Comparison of ENCODE assay signal across 23 cellular contexts in genomic region chr18:71583291-71583690, GRCh38.
"Had no signal": no experiment of that assay in that cellular context is flagged by ENCODE, and none has a peak within 500 bp of the region (broad histone marks: within the 10 kb centered on the region; RNA-seq: fewer than 3 reads in every experiment).

No MANE protein-coding gene starts in this region.

- H3K27ac ChIP-seq: adrenal gland, ascending aorta, gastrocnemius medialis, prostate gland, right atrium auricular region, upper lobe of left lung, WERI-Rb-1 had no signal

- H3K4me3 ChIP-seq: adrenal gland, ascending aorta, gastrocnemius medialis, prostate gland, right atrium auricular region, upper lobe of left lung had no signal

- ATAC-seq: activated CD8-positive, alpha-beta T cell treated with anti-CD3 and anti-CD28 coated beads, Interleukin-2, amount 10 ng/mL, durations not matched to agents 7 days and 5 days; gastrocnemius medialis; left cardiac atrium; natural killer cell treated with Interleukin-12 subunit alpha and Interleukin-12 subunit beta and Interleukin-15 and Interleukin-18, amount 100 ng/mL, for 72 hours; stimulated activated naive CD8-positive, alpha-beta T cell treated with anti-CD3 and anti-CD28 coated beads, Interleukin-15, Interleukin-2, amounts not matched to agents 100 U/mL and 50 U/mL, for 24 hours; T-cell had no signal

- H3K36me3 ChIP-seq: adrenal gland, ascending aorta, gastrocnemius medialis, prostate gland, right atrium auricular region, upper lobe of left lung, WERI-Rb-1 had no signal

- H3K9me3 Mint-ChIP-seq: activated CD4-positive, alpha-beta T cell treated with anti-CD3 and anti-CD28 coated beads, Interleukin-2, amount 10 ng/mL, durations not matched to agents 7 days and 5 days; activated naive CD4-positive, alpha-beta T cell treated with anti-CD3 and anti-CD28 coated beads, Interleukin-2, amount 50 U/mL, for 24 hours had no signal

- H3K4me1 ChIP-seq: adrenal gland, ascending aorta, gastrocnemius medialis, prostate gland, right atrium auricular region, upper lobe of left lung had no signal

- H3K4me3 Mint-ChIP-seq: activated CD4-positive, alpha-beta T cell treated with anti-CD3 and anti-CD28 coated beads, Interleukin-2, amount 10 ng/mL, durations not matched to agents 7 days and 5 days; activated CD8-positive, alpha-beta T cell treated with anti-CD3 and anti-CD28 coated beads, Interleukin-2, amount 10 ng/mL, durations not matched to agents 7 days and 5 days; activated naive CD4-positive, alpha-beta T cell treated with anti-CD3 and anti-CD28 coated beads, Interleukin-2, amount 50 U/mL, for 24 hours; dendritic cell treated with granulocyte-macrophage colony-stimulating factor and Interleukin-4, amounts not matched to agents 40 ng/mL and 50 ng/mL, for 4 days; natural killer cell treated with Interleukin-12 subunit alpha and Interleukin-12 subunit beta and Interleukin-15 and Interleukin-18, amount 100 ng/mL, for 72 hours; T-cell; T-helper 2 cell treated with Interferon-gamma antibody and Interleukin-4, amounts not matched to agents 5 μg/mL and 100 μg/mL, for 36 hours had no signal

- H3K36me3 Mint-ChIP-seq: activated naive CD4-positive, alpha-beta T cell treated with anti-CD3 and anti-CD28 coated beads, Interleukin-2, amount 50 U/mL, for 24 hours; T-cell had no signal

- H3K27me3 Mint-ChIP-seq: activated CD4-positive, alpha-beta T cell treated with anti-CD3 and anti-CD28 coated beads, Interleukin-2, amount 10 ng/mL, durations not matched to agents 7 days and 5 days; activated naive CD4-positive, alpha-beta T cell treated with anti-CD3 and anti-CD28 coated beads, Interleukin-2, amount 50 U/mL, for 24 hours; dendritic cell treated with granulocyte-macrophage colony-stimulating factor and Interleukin-4, amounts not matched to agents 40 ng/mL and 50 ng/mL, for 4 days; natural killer cell treated with Interleukin-12 subunit alpha and Interleukin-12 subunit beta and Interleukin-15 and Interleukin-18, amount 100 ng/mL, for 72 hours; T-cell had no signal

- H3K4me1 Mint-ChIP-seq: activated CD4-positive, alpha-beta T cell treated with anti-CD3 and anti-CD28 coated beads, Interleukin-2, amount 10 ng/mL, durations not matched to agents 7 days and 5 days; activated naive CD4-positive, alpha-beta T cell treated with anti-CD3 and anti-CD28 coated beads, Interleukin-2, amount 50 U/mL, for 24 hours; T-cell had no signal

- H3K9me3 ChIP-seq: adrenal gland, ascending aorta, gastrocnemius medialis, prostate gland, right atrium auricular region, upper lobe of left lung had no signal

- H3K27me3 ChIP-seq: adrenal gland, ascending aorta, gastrocnemius medialis, right atrium auricular region, upper lobe of left lung had no signal

- DNase-seq: activated CD4-positive, alpha-beta T cell treated with anti-CD3 and anti-CD28 coated beads, Interleukin-2, amount 10 ng/mL, durations not matched to agents 7 days and 5 days; activated CD4-positive, CD25-positive, alpha-beta regulatory T cell treated with anti-CD3 and anti-CD28 coated beads, Interleukin-2, amount 50 U/mL, for 72 hours; activated CD8-positive, alpha-beta T cell treated with anti-CD3 and anti-CD28 coated beads, Interleukin-2, amount 10 ng/mL, durations not matched to agents 7 days and 5 days; activated gamma-delta T cell treated with Interleukin-2 at 50 U/mL for 16 hours; adrenal gland; effector CD4-positive, alpha-beta T cell; erythroblast; gastrocnemius medialis; hypothalamus; left cardiac atrium; midbrain; stimulated activated CD4-positive, alpha-beta T cell treated with anti-CD3 and anti-CD28 coated beads, Interleukin-4, amount 100 ng/mL, for 4 hours; stimulated activated naive CD8-positive, alpha-beta T cell treated with anti-CD3 and anti-CD28 coated beads, Interleukin-15, Interleukin-2, amounts not matched to agents 100 U/mL and 50 U/mL, for 24 hours; T-cell; upper lobe of left lung; WERI-Rb-1 had no signal

- H3K27ac Mint-ChIP-seq: activated CD4-positive, alpha-beta T cell treated with anti-CD3 and anti-CD28 coated beads, Interleukin-2, amount 10 ng/mL, durations not matched to agents 7 days and 5 days; activated CD8-positive, alpha-beta T cell treated with anti-CD3 and anti-CD28 coated beads, Interleukin-2, amount 10 ng/mL, durations not matched to agents 7 days and 5 days; activated naive CD4-positive, alpha-beta T cell treated with anti-CD3 and anti-CD28 coated beads, Interleukin-2, amount 50 U/mL, for 24 hours; dendritic cell treated with granulocyte-macrophage colony-stimulating factor and Interleukin-4, amounts not matched to agents 40 ng/mL and 50 ng/mL, for 4 days; natural killer cell treated with Interleukin-12 subunit alpha and Interleukin-12 subunit beta and Interleukin-15 and Interleukin-18, amount 100 ng/mL, for 72 hours; T-cell; T-helper 2 cell treated with Interferon-gamma antibody and Interleukin-4, amounts not matched to agents 5 μg/mL and 100 μg/mL, for 36 hours had no signal
